ENCODE assay signal across 9 cellular contexts in the genomic region with DNA sequence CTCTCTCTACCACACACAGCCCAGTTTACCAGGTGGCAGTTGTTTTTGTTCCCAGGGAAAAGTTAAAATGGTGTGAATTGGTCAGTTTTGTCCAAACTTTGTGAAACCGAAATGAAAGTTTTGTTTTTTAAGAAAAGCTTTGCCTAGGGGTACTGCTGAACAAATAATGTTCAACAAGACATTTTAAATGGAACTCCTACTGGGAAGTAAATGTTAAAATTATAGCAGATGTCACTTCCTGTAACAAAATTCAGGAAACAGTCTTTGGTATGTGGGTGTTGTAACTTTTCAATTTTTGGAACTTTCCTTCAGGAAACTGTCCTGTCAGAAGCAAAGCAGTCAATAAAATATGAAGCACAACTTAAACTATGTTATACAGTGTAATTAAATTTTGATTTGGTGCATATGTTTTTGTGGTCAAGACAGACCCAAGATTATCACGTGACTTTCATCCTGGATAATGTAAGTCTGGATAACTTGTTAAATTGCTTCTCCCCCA.
A peak's percentile ranks its signal among the peaks of the same experiment; 100 is the strongest.
DNase-seq lines count a peak whose midpoint lies in the region; ATAC-seq, FAIRE-seq and TF ChIP-seq lines count a peak whose summit lies in the region.
"Had no signal": no experiment of that assay in that cellular context is flagged by ENCODE, and none has a peak within 500 bp of the region (broad histone marks: within the 10 kb centered on the region; RNA-seq: fewer than 3 reads in every experiment).

No MANE protein-coding gene starts in this region.

- no peak overlapping the region for H3K18ac ChIP-seq in neuronal stem cell (ENCODE audit: low read length)

- no peak overlapping the region for H2AK5ac ChIP-seq in neuronal stem cell (ENCODE audit: low read depth, low read length)

- CTCF ChIA-PET in CD4-positive, alpha-beta T cell (lab: Charles Lee), result interaction anchor here (1.4 to 2.4 kb wide), 3 partner anchors 8 to 92 kb away, joined by 5 to 9 read pairs (median 6); no protein-coding TSS in a partner anchor
- CTCF ChIA-PET in PC-3 (lab: Charles Lee) (no interaction called here), endothelial cell of umbilical vein (lab: Charles Lee) (interaction anchor here (0.7 to 2.3 kb wide), 8 partner anchors 10 to 92 kb away, joined by 3 to 8 read pairs (median 4); a partner anchor contains a TSS)

- H3K9me1 ChIP-seq in endothelial cell of umbilical vein (replicated peaks; ENCODE audit: control insufficient read depth, extremely low read depth, insufficient read depth, low read length), result no peaks in the 10 kb centered on the region

- no peaks in the 10 kb centered on the region for H3K36me3 Mint-ChIP-seq in CD4-positive, alpha-beta T cell (ENCODE audit: low read depth)
- H3K36me3 Mint-ChIP-seq in osteocyte (ENCODE audit: unreplicated experiment), result no peaks in the 10 kb centered on the region

- H3K4me3 ChIP-seq in PC-3 (ENCODE audit: low read length) (no peak overlapping the region), endothelial cell of umbilical vein (replicated peaks in 1 of 3; ENCODE audit: insufficient read depth in 1 of 3, low read depth in 1 of 3, low read length in 3 of 3) (peak overlapping the region in 1 of 3 experiments; percentile 21), neuronal stem cell (ENCODE audit: low read length in 2 of 2) (no peak overlapping the region)

- H2BK5ac ChIP-seq in neuronal stem cell (ENCODE audit: low read length), result no peak overlapping the region

- DNase-seq in CD4-positive, alpha-beta T cell, result no peak
- DNase-seq in PC-3 (peak; percentile 14), endothelial cell of umbilical vein (ENCODE audit: low read depth, low spot score) (peak; percentile 76), osteocyte (ENCODE audit: extremely low spot score, unreplicated experiment) (no peak), neuronal stem cell (ENCODE audit: low spot score) (no peak)
- DNase-seq in stimulated activated naive CD4-positive, alpha-beta T cell treated with Interleukin-2 at 50 U/mL for 16 hours (lab: John Stamatoyannopoulos, UW), result no peak
- DNase-seq in activated effector memory CD4-positive, alpha-beta T cell treated with Interleukin-2 at 50 U/mL for 16 hours, result no peak
- DNase-seq: head of caudate nucleus had no signal

- no peak overlapping the region for H2BK15ac ChIP-seq in neuronal stem cell (ENCODE audit: low read length)

- peaks cover 37% of the 10 kb centered on the region for H3K4me1 ChIP-seq in PC-3 (ENCODE audit: insufficient read depth, low read length)
- H3K4me1 ChIP-seq in endothelial cell of umbilical vein (ENCODE audit: control insufficient read depth, extremely low read depth, insufficient read depth, low read length), result peaks cover 50% of the 10 kb centered on the region
- H3K4me1 ChIP-seq in neuronal stem cell (ENCODE audit: control insufficient read depth in 2 of 2, insufficient read depth in 1 of 2, low read depth in 1 of 2, low read length in 2 of 2), result peaks cover 3 to 4% of the 10 kb centered on the region in 2 donors

- no peaks in the 10 kb centered on the region for H3K79me1 ChIP-seq in neuronal stem cell (ENCODE audit: low read depth, low read length)

- dilution Hi-C loops in endothelial cell of umbilical vein (cut with MboI; ENCODE audit: extremely low pct_ligation_motif_present, low sequenced_read_pairs), result no loop called here

- H3K23ac ChIP-seq in neuronal stem cell (ENCODE audit: low read depth, low read length, poor library complexity), result no peak overlapping the region

- no peak overlapping the region for H2BK120ac ChIP-seq in neuronal stem cell (ENCODE audit: low read depth, low read length)

- H3K9me3 ChIP-seq in CD4-positive, alpha-beta T cell (ENCODE audit: control insufficient read depth, low read length), result no peaks in the 10 kb centered on the region
- H3K9me3 ChIP-seq in PC-3 (ENCODE audit: low read length) (no peaks in the 10 kb centered on the region), endothelial cell of umbilical vein (replicated peaks; ENCODE audit: control insufficient read depth, insufficient read depth, low read length) (no peaks in the 10 kb centered on the region), neuronal stem cell (replicated peaks in 1 of 2; ENCODE audit: control insufficient read depth in 2 of 2, insufficient read depth in 1 of 2, low read depth in 1 of 2, low read length in 2 of 2) (no peaks in the 10 kb centered on the region)

- H4K20me1 ChIP-seq in PC-3 (ENCODE audit: low read length) (0 out of 2 replicates have a peak, but pooled peaks cover 5% of the 10 kb centered on the region), endothelial cell of umbilical vein (replicated peaks; ENCODE audit: control insufficient read depth, extremely low read depth, insufficient read depth, low read length) (no peaks in the 10 kb centered on the region)

- no TSS peak for BruUV-seq in PC-3 (replicated peaks; lab: Mats Ljungman, UMichigan)
- no TSS peak for BruUV-seq in endothelial cell of umbilical vein (replicated peaks; lab: Mats Ljungman, UMichigan)

- intact Hi-C loops in CD4-positive, alpha-beta T cell (cut with DNase I, micrococcal nuclease), result no loop called here
- intact Hi-C loops in PC-3 (cut with micrococcal nuclease) (no loop called here), endothelial cell of umbilical vein (cut with micrococcal nuclease) (no loop called here)

- no peak for TF ChIP-seq CTCF in CD4-positive, alpha-beta T cell (IDR thresholded peaks at IDR 0.05)
- no peak for TF ChIP-seq CTCF in PC-3 (conservative IDR thresholded peaks at IDR 0.05; ENCODE audit: low read depth, low read length)
- TF ChIP-seq CTCF in endothelial cell of umbilical vein (IDR thresholded peaks at IDR 0.05; ENCODE audit: extremely low read depth in 1 of 2, insufficient read depth in 1 of 2, low read depth in 1 of 2, low read length in 2 of 2), result no peak
- TF ChIP-seq CTCF in osteocyte (IDR thresholded peaks at IDR 0.05), result no peak

- H2BK12ac ChIP-seq in neuronal stem cell (ENCODE audit: low read length), result no peak overlapping the region

- H3K4ac ChIP-seq in neuronal stem cell (ENCODE audit: low read length), result no peak overlapping the region

- FAIRE-seq in endothelial cell of umbilical vein (lab: Jason Lieb, UNC), result peak; percentile 12

- no peak overlapping the region for H4K8ac ChIP-seq in neuronal stem cell (ENCODE audit: low read depth, low read length)

- no peak overlapping the region for H3K14ac ChIP-seq in neuronal stem cell (ENCODE audit: low read length)

- no peak overlapping the region for H4K91ac ChIP-seq in neuronal stem cell (ENCODE audit: low read depth, low read length, poor library complexity)

- H3K9me3 Mint-ChIP-seq in CD4-positive, alpha-beta T cell, result no peaks in the 10 kb centered on the region
- no peaks in the 10 kb centered on the region for H3K9me3 Mint-ChIP-seq in osteocyte (ENCODE audit: unreplicated experiment)

- no peaks in the 10 kb centered on the region for H3K27me3 Mint-ChIP-seq in CD4-positive, alpha-beta T cell
- H3K27me3 Mint-ChIP-seq in osteocyte (ENCODE audit: unreplicated experiment), result no peaks in the 10 kb centered on the region

- peaks cover 91% of the 10 kb centered on the region for H3K4me1 Mint-ChIP-seq in CD4-positive, alpha-beta T cell (ENCODE audit: low read depth)
- H3K4me1 Mint-ChIP-seq in osteocyte (ENCODE audit: unreplicated experiment), result peaks cover 81% of the 10 kb centered on the region

- H3F3A ChIP-seq in PC-3 (ENCODE audit: low read length, unreplicated experiment), result no peaks in the 10 kb centered on the region

- H3K36me3 ChIP-seq in PC-3 (ENCODE audit: low read depth, low read length) (no peaks in the 10 kb centered on the region), endothelial cell of umbilical vein (ENCODE audit: control insufficient read depth in 2 of 2, extremely low read depth in 1 of 2, insufficient read depth in 2 of 2, low read length in 2 of 2) (no peaks in the 10 kb centered on the region), neuronal stem cell (replicated peaks in 1 of 2; ENCODE audit: control insufficient read depth in 2 of 2, insufficient read depth in 2 of 2, low read length in 2 of 2) (no peaks in the 10 kb centered on the region)

- H3K79me2 ChIP-seq in PC-3 (ENCODE audit: low read length), result peaks cover 95% of the 10 kb centered on the region
- H3K79me2 ChIP-seq in endothelial cell of umbilical vein (ENCODE audit: control insufficient read depth, insufficient read depth, low read length), result peaks cover 84% of the 10 kb centered on the region

- no peak for TF ChIP-seq POLR2A in endothelial cell of umbilical vein (IDR thresholded peaks at IDR 0.05; ENCODE audit: low read depth, low read length)

- H3K27ac ChIP-seq in CD4-positive, alpha-beta T cell (ENCODE audit: low read depth, low read length), result no peak overlapping the region
- H3K27ac ChIP-seq in PC-3 (ENCODE audit: low read length) (0 out of 2 replicates have a peak overlapping the region, but pooled peaks have one; percentile 9), endothelial cell of umbilical vein (ENCODE audit: insufficient read depth, low read depth, low read length) (peak overlapping the region; percentile 70), neuronal stem cell (replicated peaks; ENCODE audit: low read length) (no peak overlapping the region)

- H3K4me2 ChIP-seq in PC-3 (ENCODE audit: low read length), result peak overlapping the region; percentile 33; the same call in 1 of the 2 replicates
- peak overlapping the region; percentile 78 for H3K4me2 ChIP-seq in endothelial cell of umbilical vein (ENCODE audit: insufficient read depth, low read length)
- H3K4me2 ChIP-seq in neuronal stem cell (ENCODE audit: insufficient read depth, low read length, poor library complexity, severe bottlenecking), result no peak overlapping the region

- H3K27ac Mint-ChIP-seq in CD4-positive, alpha-beta T cell, result no peak overlapping the region
- peak overlapping the region; percentile 96 for H3K27ac Mint-ChIP-seq in osteocyte (ENCODE audit: unreplicated experiment)

- H3K4me3 Mint-ChIP-seq in CD4-positive, alpha-beta T cell, result peak overlapping the region; percentile 11
- H3K4me3 Mint-ChIP-seq in osteocyte (ENCODE audit: unreplicated experiment), result peak overlapping the region; percentile 65

- no peak overlapping the region for H2AFZ ChIP-seq in PC-3 (ENCODE audit: low read length)
- no peak overlapping the region for H2AFZ ChIP-seq in endothelial cell of umbilical vein (ENCODE audit: low read depth, low read length)
- H2AFZ ChIP-seq in neuronal stem cell (ENCODE audit: low read length), result no peak overlapping the region

- no CpG with 5 or more reads among the region's 2 CpGs for WGBS in neuronal stem cell (ENCODE audit: extremely low coverage in 2 of 2, insufficient read length in 2 of 2, insufficient replicate concordance in 1 of 2), 2 donors

- no peak for ATAC-seq in CD4-positive, alpha-beta T cell (ENCODE audit: poor library complexity)
- ATAC-seq in PC-3 (peak; percentile 56), HG03439 (IDR thresholded peaks at IDR 0.05; ENCODE audit: unreplicated experiment) (no peak)

- no peaks in the 10 kb centered on the region for H3K27me3 ChIP-seq in CD4-positive, alpha-beta T cell (ENCODE audit: control insufficient read depth, insufficient read depth, low read length)
- H3K27me3 ChIP-seq in PC-3 (ENCODE audit: low read length) (no peaks in the 10 kb centered on the region), endothelial cell of umbilical vein (ENCODE audit: control insufficient read depth in 2 of 2, insufficient read depth in 2 of 2, low read length in 2 of 2) (no peaks in the 10 kb centered on the region), neuronal stem cell (ENCODE audit: control insufficient read depth in 3 of 3, insufficient read depth in 3 of 3, low read depth in 1 of 3, low read length in 3 of 3) (no peaks in the 10 kb centered on the region)

- POLR2A ChIA-PET in CD4-positive, alpha-beta T cell (lab: Charles Lee), result interaction anchor here (0.6 to 0.9 kb wide), 2 partner anchors 8 to 14 kb away, joined by 3 to 4 read pairs; no protein-coding TSS in a partner anchor
- POLR2A ChIA-PET in PC-3 (lab: Charles Lee; ENCODE audit: unreplicated experiment) (no interaction called here), endothelial cell of umbilical vein (lab: Charles Lee) (no interaction called here)

- no peaks in the 10 kb centered on the region for H3K9me2 ChIP-seq in PC-3 (replicated peaks; ENCODE audit: low read length)

- H3K9ac ChIP-seq in PC-3 (ENCODE audit: low read length) (no peak overlapping the region), endothelial cell of umbilical vein (replicated peaks; ENCODE audit: extremely low read depth, insufficient read depth, low read length) (peak overlapping the region; percentile 34), neuronal stem cell (ENCODE audit: low read depth, low read length, poor library complexity) (no peak overlapping the region)

Comparison
In these comparisons a context has a peak if more than half of its experiments do, and no peak if none do; other contexts are left out.
1. DNase-seq: peak in PC-3 (single experiment) and endothelial cell of umbilical vein (single experiment); none in CD4-positive, alpha-beta T cell (0 of 10), osteocyte (single experiment), neuronal stem cell (single experiment), stimulated activated naive CD4-positive, alpha-beta T cell treated with Interleukin-2 at 50 U/mL for 16 hours (single experiment) and activated effector memory CD4-positive, alpha-beta T cell treated with Interleukin-2 at 50 U/mL for 16 hours (single experiment).
2. H3K27ac ChIP-seq: peak in PC-3 (single experiment) and endothelial cell of umbilical vein (single experiment); none in CD4-positive, alpha-beta T cell (single experiment) and neuronal stem cell (single experiment).